26 cellular contexts compared by ENCODE assay signal in the genomic region with DNA sequence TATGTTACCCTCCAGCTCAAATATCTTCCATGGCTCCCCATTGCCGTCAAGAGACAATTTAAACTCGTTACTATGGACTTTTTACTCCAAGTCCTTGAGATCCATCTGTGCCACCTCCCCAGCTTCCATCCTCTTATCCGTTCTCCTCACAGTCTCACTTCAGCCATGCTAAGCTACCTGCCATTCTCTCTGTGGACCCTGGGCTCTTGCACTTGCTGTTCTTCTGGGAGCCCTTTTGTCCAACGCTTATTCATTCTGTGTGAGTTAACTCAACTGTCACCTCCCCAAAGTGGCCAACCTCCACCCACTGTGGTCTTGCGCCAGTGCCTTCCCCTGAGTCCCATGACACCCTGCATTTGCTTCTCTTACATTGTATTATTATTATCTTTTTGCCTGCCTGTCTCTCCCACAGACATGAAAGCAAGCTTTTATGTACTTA.
DNase-seq lines count a peak whose midpoint lies in the region; ATAC-seq and TF ChIP-seq lines count a peak whose summit lies in the region.
"Had no signal": no experiment of that assay in that cellular context is flagged by ENCODE, and none has a peak within 500 bp of the region (broad histone marks: within the 10 kb centered on the region; RNA-seq: fewer than 3 reads in every experiment).

No MANE protein-coding gene starts in this region.

- peak; percentile 37 for DNase-seq in activated CD8-positive, alpha-beta memory T cell treated with anti-CD3 and anti-CD28 coated beads, Interleukin-2, amount 10 ng/mL, durations not matched to agents 7 days and 5 days
- DNase-seq in activated CD8-positive, alpha-beta memory T cell treated with anti-CD3 and anti-CD28 coated beads, Interleukin-2, amount 50 U/mL, for 4 hours, result no peak
- DNase-seq in activated B cell treated with CpG ODN at 0.5 μM for 24 hours (no peak), immature natural killer cell (no peak), testis (peak; percentile 49), KBM-7 (no peak)
- DNase-seq in activated T-cell treated with anti-CD3 and anti-CD28 coated beads, Interleukin-2, amount 50 U/mL, for 72 hours, result no peak
- DNase-seq: 8988T; activated effector memory CD4-positive, alpha-beta T cell treated with anti-CD3 and anti-CD28 coated beads, Interleukin-2, amount 50 U/mL, for 16 hours; effector memory CD4-positive, alpha-beta T cell; gastrocnemius medialis; GF-D8; left lung; NCI-H1417; NCI-H2081 treated with DMSO at 0.1 percent for 48 hours; NCI-H345; NCI-H82; nephron progenitor cell; pancreas; stimulated activated CD4-positive, alpha-beta T cell treated with anti-CD3 and anti-CD28 coated beads, Interleukin-4, amount 100 ng/mL, for 24 hours; stimulated activated naive CD4-positive, alpha-beta T cell treated with Interleukin-2 at 50 U/mL for 16 hours; tibial artery; WERI-Rb-1 had no signal

- CTCF ChIA-PET in activated CD8-positive, alpha-beta memory T cell treated with anti-CD3 and anti-CD28 coated beads, Interleukin-2, amount 10 ng/mL, durations not matched to agents 7 days and 5 days (lab: Charles Lee), result interaction anchor here (1.6 to 4.3 kb wide), 3 partner anchors 22 to 729 kb away, joined by 4 to 43 read pairs (median 35); no protein-coding TSS in a partner anchor
- CTCF ChIA-PET in activated B cell treated with CpG ODN at 0.5 μM for 24 hours (lab: Charles Lee), result interaction anchor here (1.4 to 5.6 kb wide), 7 partner anchors 9 to 360 kb away, joined by 3 to 115 read pairs (median 17); no protein-coding TSS in a partner anchor

- WGBS in testis, 2 donors, result 67 to 89% methylated on average over 5 of the region's 5 CpGs

- no peak overlapping the region for H3K27ac Mint-ChIP-seq in activated CD8-positive, alpha-beta memory T cell treated with anti-CD3 and anti-CD28 coated beads, Interleukin-2, amount 10 ng/mL, durations not matched to agents 7 days and 5 days
- H3K27ac Mint-ChIP-seq in activated B cell treated with CpG ODN at 0.5 μM for 24 hours, result peak overlapping the region; percentile 48
- peak overlapping the region in 5 of 6 donors; percentile 9 to 85 (median 76) for H3K27ac Mint-ChIP-seq in immature natural killer cell
- no peak overlapping the region for H3K27ac Mint-ChIP-seq in activated T-cell treated with anti-CD3 and anti-CD28 coated beads, Interleukin-2, amount 50 U/mL, for 72 hours
- H3K27ac Mint-ChIP-seq: nephron progenitor cell had no signal

- POLR2A ChIA-PET in activated B cell treated with CpG ODN at 0.5 μM for 24 hours (lab: Charles Lee), result interaction anchor here (1.3 to 11.0 kb wide), 4 partner anchors 11 to 66 kb away, joined by 5 to 182 read pairs (median 23); no protein-coding TSS in a partner anchor

- H3K27me3 ChIP-seq in testis, result no peaks in the 10 kb centered on the region
- H3K27me3 ChIP-seq: gastrocnemius medialis, hepatocyte, left lung, pancreas, tibial artery had no signal

- H3K4me3 Mint-ChIP-seq in activated CD8-positive, alpha-beta memory T cell treated with anti-CD3 and anti-CD28 coated beads, Interleukin-2, amount 10 ng/mL, durations not matched to agents 7 days and 5 days, result no peak overlapping the region
- H3K4me3 Mint-ChIP-seq in activated B cell treated with CpG ODN at 0.5 μM for 24 hours (no peak overlapping the region), immature natural killer cell (peak overlapping the region in 3 of 5 donors; percentile 9 to 26 (median 24))
- H3K4me3 Mint-ChIP-seq in activated T-cell treated with anti-CD3 and anti-CD28 coated beads, Interleukin-2, amount 50 U/mL, for 72 hours, result no peak overlapping the region
- H3K4me3 Mint-ChIP-seq: brain, nephron progenitor cell had no signal

- TF ChIP-seq CTCF in activated B cell treated with CpG ODN at 0.5 μM for 24 hours (IDR thresholded peaks at IDR 0.05), result no peak
- no peak for TF ChIP-seq CTCF in testis (IDR thresholded peaks at IDR 0.05)

- no peaks in the 10 kb centered on the region for H3K9me3 ChIP-seq in testis
- H3K9me3 ChIP-seq: gastrocnemius medialis, left lung, pancreas, tibial artery had no signal

- intact Hi-C loops in activated B cell treated with CpG ODN at 0.5 μM for 24 hours (cut with micrococcal nuclease) (no loop called here), testis (cut with DNase I; ENCODE audit: low total_unique reads) (no loop called here)

- no peaks in the 10 kb centered on the region for H3K27me3 Mint-ChIP-seq in activated CD8-positive, alpha-beta memory T cell treated with anti-CD3 and anti-CD28 coated beads, Interleukin-2, amount 10 ng/mL, durations not matched to agents 7 days and 5 days
- H3K27me3 Mint-ChIP-seq in activated B cell treated with CpG ODN at 0.5 μM for 24 hours, result no peaks in the 10 kb centered on the region
- H3K27me3 Mint-ChIP-seq in immature natural killer cell (ENCODE audit: low read depth in 3 of 3), result peaks cover 0 to 6% (median 4%) of the 10 kb centered on the region in 3 donors
- H3K27me3 Mint-ChIP-seq in activated T-cell treated with anti-CD3 and anti-CD28 coated beads, Interleukin-2, amount 50 U/mL, for 72 hours (ENCODE audit: low read depth), result no peaks in the 10 kb centered on the region

- H3K4me3 ChIP-seq in testis, result no peak overlapping the region
- H3K4me3 ChIP-seq: gastrocnemius medialis, hepatocyte, left lung, pancreas, tibial artery had no signal

- TF ChIP-seq POLR2A in testis (IDR thresholded peaks at IDR 0.05), result no peak

- H3K36me3 Mint-ChIP-seq in activated CD8-positive, alpha-beta memory T cell treated with anti-CD3 and anti-CD28 coated beads, Interleukin-2, amount 10 ng/mL, durations not matched to agents 7 days and 5 days, result no peaks in the 10 kb centered on the region
- H3K36me3 Mint-ChIP-seq in activated B cell treated with CpG ODN at 0.5 μM for 24 hours (ENCODE audit: low read depth), result no peaks in the 10 kb centered on the region
- peaks cover 0 to 6% (median 0%) of the 10 kb centered on the region in 3 donors for H3K36me3 Mint-ChIP-seq in immature natural killer cell
- H3K36me3 Mint-ChIP-seq in activated T-cell treated with anti-CD3 and anti-CD28 coated beads, Interleukin-2, amount 50 U/mL, for 72 hours (ENCODE audit: insufficient read depth in 2 of 2), result peaks cover 0 to 2% of the 10 kb centered on the region in 2 donors
- H3K36me3 Mint-ChIP-seq: brain had no signal

- peaks cover 54% of the 10 kb centered on the region for H3K4me1 Mint-ChIP-seq in activated CD8-positive, alpha-beta memory T cell treated with anti-CD3 and anti-CD28 coated beads, Interleukin-2, amount 10 ng/mL, durations not matched to agents 7 days and 5 days
- peaks cover 94% of the 10 kb centered on the region for H3K4me1 Mint-ChIP-seq in activated B cell treated with CpG ODN at 0.5 μM for 24 hours
- peaks cover 64 to 77% of the 10 kb centered on the region in 2 donors for H3K4me1 Mint-ChIP-seq in immature natural killer cell
- peaks cover 45% of the 10 kb centered on the region for H3K4me1 Mint-ChIP-seq in activated T-cell treated with anti-CD3 and anti-CD28 coated beads, Interleukin-2, amount 50 U/mL, for 72 hours (ENCODE audit: low read depth)

- no peaks in the 10 kb centered on the region for H3K9me3 Mint-ChIP-seq in activated CD8-positive, alpha-beta memory T cell treated with anti-CD3 and anti-CD28 coated beads, Interleukin-2, amount 10 ng/mL, durations not matched to agents 7 days and 5 days (ENCODE audit: low read depth)
- H3K9me3 Mint-ChIP-seq in activated B cell treated with CpG ODN at 0.5 μM for 24 hours, result no peaks in the 10 kb centered on the region
- peaks cover 0 to 2% (median 0%) of the 10 kb centered on the region in 6 donors for H3K9me3 Mint-ChIP-seq in immature natural killer cell
- peaks cover 0 to 2% of the 10 kb centered on the region in 2 donors for H3K9me3 Mint-ChIP-seq in activated T-cell treated with anti-CD3 and anti-CD28 coated beads, Interleukin-2, amount 50 U/mL, for 72 hours
- H3K9me3 Mint-ChIP-seq: nephron progenitor cell had no signal

- in situ Hi-C loops in KBM-7 (cut with MboI; ENCODE audit: low pct_unique_long_range_greater_than_20kb, low sequenced_read_pairs), result no loop called here

- no peak overlapping the region for H3K27ac ChIP-seq in testis
- H3K27ac ChIP-seq: gastrocnemius medialis, hepatocyte, left lung, pancreas, tibial artery, WERI-Rb-1 had no signal

- H3K4me1 ChIP-seq in testis, result peaks cover 22% of the 10 kb centered on the region

- no peak for ATAC-seq in activated CD8-positive, alpha-beta memory T cell treated with anti-CD3 and anti-CD28 coated beads, Interleukin-2, amount 10 ng/mL, durations not matched to agents 7 days and 5 days
- ATAC-seq in activated B cell treated with CpG ODN at 0.5 μM for 24 hours (ENCODE audit: low read depth) (no peak), GM18519 (IDR thresholded peaks at IDR 0.05; ENCODE audit: low FRiP score, unreplicated experiment) (no peak)
- no peak for ATAC-seq in activated T-cell treated with anti-CD3 and anti-CD28 coated beads, Interleukin-2, amount 50 U/mL, for 72 hours (replicated peaks in 1 of 2)
- ATAC-seq: gastrocnemius medialis, left lung, pancreas had no signal

- no peaks in the 10 kb centered on the region for H3K36me3 ChIP-seq in testis (ENCODE audit: low read depth, missing control alignments)
- H3K36me3 ChIP-seq: gastrocnemius medialis, left lung, pancreas, tibial artery, WERI-Rb-1 had no signal

Comparison
In these comparisons a context has a peak if more than half of its experiments do, and no peak if none do; other contexts are left out.
1. DNase-seq: peak in activated CD8-positive, alpha-beta memory T cell treated with anti-CD3 and anti-CD28 coated beads, Interleukin-2, amount 10 ng/mL, durations not matched to agents 7 days and 5 days (single experiment) and testis (single experiment); none in activated CD8-positive, alpha-beta memory T cell treated with anti-CD3 and anti-CD28 coated beads, Interleukin-2, amount 50 U/mL, for 4 hours (single experiment), activated B cell treated with CpG ODN at 0.5 μM for 24 hours (single experiment), immature natural killer cell (0 of 3), activated T-cell treated with anti-CD3 and anti-CD28 coated beads, Interleukin-2, amount 50 U/mL, for 72 hours (0 of 2) and KBM-7 (single experiment).
2. H3K27ac Mint-ChIP-seq: peak in activated B cell treated with CpG ODN at 0.5 μM for 24 hours (single experiment) and immature natural killer cell (5 of 6); none in activated CD8-positive, alpha-beta memory T cell treated with anti-CD3 and anti-CD28 coated beads, Interleukin-2, amount 10 ng/mL, durations not matched to agents 7 days and 5 days (single experiment) and activated T-cell treated with anti-CD3 and anti-CD28 coated beads, Interleukin-2, amount 50 U/mL, for 72 hours (single experiment).
3. H3K4me3 Mint-ChIP-seq: peak in immature natural killer cell (3 of 5); none in activated CD8-positive, alpha-beta memory T cell treated with anti-CD3 and anti-CD28 coated beads, Interleukin-2, amount 10 ng/mL, durations not matched to agents 7 days and 5 days (single experiment), activated B cell treated with CpG ODN at 0.5 μM for 24 hours (single experiment) and activated T-cell treated with anti-CD3 and anti-CD28 coated beads, Interleukin-2, amount 50 U/mL, for 72 hours (0 of 2).